1 cellular context compared by ENCODE assay signal in the genomic region with DNA sequence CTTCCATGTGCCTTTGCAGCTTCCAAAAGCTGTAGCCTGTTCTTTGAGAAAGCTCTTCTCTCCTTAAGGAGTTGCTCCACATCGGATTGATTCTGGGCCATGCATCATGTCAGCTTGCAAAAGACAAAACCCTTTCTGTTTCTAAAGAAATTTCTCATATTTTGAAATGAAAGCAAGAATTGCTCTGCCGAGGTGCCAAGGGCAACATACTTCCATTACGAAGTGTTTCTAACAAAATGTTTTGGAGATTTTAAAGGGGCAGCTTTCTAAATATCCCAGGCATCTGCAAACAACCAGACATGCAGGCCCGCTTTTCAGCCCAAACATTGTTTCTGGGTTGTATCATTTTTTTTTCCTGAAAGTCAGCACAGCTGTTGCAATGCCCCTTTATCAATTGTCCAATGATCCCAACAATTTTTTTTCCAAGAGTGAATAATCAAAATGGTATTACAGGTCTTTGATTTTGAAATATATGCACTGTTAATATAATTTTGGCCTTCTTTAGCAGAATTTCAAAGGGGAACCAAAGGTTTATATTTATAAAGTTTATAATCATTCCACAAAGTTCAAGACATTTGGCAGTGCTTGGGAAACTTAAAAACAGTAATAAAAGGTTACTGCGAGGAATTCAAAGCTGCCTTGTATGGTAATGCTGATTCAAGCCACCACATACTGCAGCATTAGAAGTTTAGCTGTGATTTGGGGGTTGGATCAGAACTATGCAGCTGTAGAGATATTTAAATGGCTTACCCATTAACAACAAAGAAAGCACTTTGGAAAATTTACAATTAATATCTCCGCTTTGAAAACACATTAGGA.
TF ChIP-seq lines count a peak whose summit lies in the region.

No MANE protein-coding gene starts in this region.

TF ChIP-seq in GM23338, 12 proteins besides CTCF, POLR2A, EP300 and RAD21 (continued from another document):
- TF ChIP-seq ETS1 (IDR thresholded peaks at IDR 0.05) = no peak
- no peak for TF ChIP-seq JUNB (IDR thresholded peaks at IDR 0.05; ENCODE audit: unreplicated experiment)
- no peak for TF ChIP-seq ZNF114 (CRISPR knock-in tag; IDR thresholded peaks at IDR 0.05)
- TF ChIP-seq ZNF331 (CRISPR knock-in tag; IDR thresholded peaks at IDR 0.05; ENCODE audit: low read depth) = no peak
- TF ChIP-seq EZH2 (IDR thresholded peaks at IDR 0.05; ENCODE audit: low read depth, unreplicated experiment) = no peak
- TF ChIP-seq, protein P1, sequence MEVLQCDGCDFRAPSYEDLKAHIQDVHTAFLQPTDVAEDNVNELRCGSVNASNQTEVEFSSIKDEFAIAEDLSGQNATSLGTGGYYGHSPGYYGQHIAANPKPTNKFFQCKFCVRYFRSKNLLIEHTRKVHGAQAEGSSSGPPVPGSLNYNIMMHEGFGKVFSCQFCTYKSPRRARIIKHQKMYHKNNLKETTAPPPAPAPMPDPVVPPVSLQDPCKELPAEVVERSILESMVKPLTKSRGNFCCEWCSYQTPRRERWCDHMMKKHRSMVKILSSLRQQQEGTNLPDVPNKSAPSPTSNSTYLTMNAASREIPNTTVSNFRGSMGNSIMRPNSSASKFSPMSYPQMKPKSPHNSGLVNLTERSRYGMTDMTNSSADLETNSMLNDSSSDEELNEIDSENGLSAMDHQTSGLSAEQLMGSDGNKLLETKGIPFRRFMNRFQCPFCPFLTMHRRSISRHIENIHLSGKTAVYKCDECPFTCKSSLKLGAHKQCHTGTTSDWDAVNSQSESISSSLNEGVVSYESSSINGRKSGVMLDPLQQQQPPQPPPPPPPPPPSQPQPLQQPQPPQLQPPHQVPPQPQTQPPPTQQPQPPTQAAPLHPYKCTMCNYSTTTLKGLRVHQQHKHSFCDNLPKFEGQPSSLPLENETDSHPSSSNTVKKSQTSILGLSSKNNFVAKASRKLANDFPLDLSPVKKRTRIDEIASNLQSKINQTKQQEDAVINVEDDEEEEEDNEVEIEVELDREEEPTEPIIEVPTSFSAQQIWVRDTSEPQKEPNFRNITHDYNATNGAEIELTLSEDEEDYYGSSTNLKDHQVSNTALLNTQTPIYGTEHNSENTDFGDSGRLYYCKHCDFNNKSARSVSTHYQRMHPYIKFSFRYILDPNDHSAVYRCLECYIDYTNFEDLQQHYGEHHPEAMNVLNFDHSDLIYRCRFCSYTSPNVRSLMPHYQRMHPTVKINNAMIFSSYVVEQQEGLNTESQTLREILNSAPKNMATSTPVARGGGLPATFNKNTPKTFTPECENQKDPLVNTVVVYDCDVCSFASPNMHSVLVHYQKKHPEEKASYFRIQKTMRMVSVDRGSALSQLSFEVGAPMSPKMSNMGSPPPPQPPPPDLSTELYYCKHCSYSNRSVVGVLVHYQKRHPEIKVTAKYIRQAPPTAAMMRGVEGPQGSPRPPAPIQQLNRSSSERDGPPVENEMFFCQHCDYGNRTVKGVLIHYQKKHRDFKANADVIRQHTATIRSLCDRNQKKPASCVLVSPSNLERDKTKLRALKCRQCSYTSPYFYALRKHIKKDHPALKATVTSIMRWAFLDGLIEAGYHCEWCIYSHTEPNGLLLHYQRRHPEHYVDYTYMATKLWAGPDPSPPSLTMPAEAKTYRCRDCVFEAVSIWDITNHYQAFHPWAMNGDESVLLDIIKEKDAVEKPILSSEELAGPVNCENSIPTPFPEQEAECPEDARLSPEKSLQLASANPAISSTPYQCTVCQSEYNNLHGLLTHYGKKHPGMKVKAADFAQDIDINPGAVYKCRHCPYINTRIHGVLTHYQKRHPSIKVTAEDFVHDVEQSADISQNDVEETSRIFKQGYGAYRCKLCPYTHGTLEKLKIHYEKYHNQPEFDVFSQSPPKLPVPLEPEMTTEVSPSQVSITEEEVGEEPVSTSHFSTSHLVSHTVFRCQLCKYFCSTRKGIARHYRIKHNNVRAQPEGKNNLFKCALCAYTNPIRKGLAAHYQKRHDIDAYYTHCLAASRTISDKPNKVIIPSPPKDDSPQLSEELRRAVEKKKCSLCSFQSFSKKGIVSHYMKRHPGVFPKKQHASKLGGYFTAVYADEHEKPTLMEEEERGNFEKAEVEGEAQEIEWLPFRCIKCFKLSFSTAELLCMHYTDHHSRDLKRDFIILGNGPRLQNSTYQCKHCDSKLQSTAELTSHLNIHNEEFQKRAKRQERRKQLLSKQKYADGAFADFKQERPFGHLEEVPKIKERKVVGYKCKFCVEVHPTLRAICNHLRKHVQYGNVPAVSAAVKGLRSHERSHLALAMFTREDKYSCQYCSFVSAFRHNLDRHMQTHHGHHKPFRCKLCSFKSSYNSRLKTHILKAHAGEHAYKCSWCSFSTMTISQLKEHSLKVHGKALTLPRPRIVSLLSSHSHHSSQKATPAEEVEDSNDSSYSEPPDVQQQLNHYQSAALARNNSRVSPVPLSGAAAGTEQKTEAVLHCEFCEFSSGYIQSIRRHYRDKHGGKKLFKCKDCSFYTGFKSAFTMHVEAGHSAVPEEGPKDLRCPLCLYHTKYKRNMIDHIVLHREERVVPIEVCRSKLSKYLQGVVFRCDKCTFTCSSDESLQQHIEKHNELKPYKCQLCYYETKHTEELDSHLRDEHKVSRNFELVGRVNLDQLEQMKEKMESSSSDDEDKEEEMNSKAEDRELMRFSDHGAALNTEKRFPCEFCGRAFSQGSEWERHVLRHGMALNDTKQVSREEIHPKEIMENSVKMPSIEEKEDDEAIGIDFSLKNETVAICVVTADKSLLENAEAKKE (CRISPR knock-in tag; IDR thresholded peaks at IDR 0.05) = no peak
- TF ChIP-seq STAT1 (IDR thresholded peaks at IDR 0.05; ENCODE audit: unreplicated experiment) = no peak
- no peak for TF ChIP-seq NANOG (IDR thresholded peaks at IDR 0.05; ENCODE audit: borderline replicate concordance)
- no peak for TF ChIP-seq EZH2phosphoT487 (IDR thresholded peaks at IDR 0.05; ENCODE audit: unreplicated experiment)
- TF ChIP-seq, protein P2, sequence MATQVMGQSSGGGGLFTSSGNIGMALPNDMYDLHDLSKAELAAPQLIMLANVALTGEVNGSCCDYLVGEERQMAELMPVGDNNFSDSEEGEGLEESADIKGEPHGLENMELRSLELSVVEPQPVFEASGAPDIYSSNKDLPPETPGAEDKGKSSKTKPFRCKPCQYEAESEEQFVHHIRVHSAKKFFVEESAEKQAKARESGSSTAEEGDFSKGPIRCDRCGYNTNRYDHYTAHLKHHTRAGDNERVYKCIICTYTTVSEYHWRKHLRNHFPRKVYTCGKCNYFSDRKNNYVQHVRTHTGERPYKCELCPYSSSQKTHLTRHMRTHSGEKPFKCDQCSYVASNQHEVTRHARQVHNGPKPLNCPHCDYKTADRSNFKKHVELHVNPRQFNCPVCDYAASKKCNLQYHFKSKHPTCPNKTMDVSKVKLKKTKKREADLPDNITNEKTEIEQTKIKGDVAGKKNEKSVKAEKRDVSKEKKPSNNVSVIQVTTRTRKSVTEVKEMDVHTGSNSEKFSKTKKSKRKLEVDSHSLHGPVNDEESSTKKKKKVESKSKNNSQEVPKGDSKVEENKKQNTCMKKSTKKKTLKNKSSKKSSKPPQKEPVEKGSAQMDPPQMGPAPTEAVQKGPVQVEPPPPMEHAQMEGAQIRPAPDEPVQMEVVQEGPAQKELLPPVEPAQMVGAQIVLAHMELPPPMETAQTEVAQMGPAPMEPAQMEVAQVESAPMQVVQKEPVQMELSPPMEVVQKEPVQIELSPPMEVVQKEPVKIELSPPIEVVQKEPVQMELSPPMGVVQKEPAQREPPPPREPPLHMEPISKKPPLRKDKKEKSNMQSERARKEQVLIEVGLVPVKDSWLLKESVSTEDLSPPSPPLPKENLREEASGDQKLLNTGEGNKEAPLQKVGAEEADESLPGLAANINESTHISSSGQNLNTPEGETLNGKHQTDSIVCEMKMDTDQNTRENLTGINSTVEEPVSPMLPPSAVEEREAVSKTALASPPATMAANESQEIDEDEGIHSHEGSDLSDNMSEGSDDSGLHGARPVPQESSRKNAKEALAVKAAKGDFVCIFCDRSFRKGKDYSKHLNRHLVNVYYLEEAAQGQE (IDR thresholded peaks at IDR 0.05; ENCODE audit: unreplicated experiment) = no peak
- TF ChIP-seq CREB1 (CRISPR knock-in tag; IDR thresholded peaks at IDR 0.05; ENCODE audit: low read depth) = no peak
